ENCODE assay signal across 1 cellular context in the genomic region with DNA sequence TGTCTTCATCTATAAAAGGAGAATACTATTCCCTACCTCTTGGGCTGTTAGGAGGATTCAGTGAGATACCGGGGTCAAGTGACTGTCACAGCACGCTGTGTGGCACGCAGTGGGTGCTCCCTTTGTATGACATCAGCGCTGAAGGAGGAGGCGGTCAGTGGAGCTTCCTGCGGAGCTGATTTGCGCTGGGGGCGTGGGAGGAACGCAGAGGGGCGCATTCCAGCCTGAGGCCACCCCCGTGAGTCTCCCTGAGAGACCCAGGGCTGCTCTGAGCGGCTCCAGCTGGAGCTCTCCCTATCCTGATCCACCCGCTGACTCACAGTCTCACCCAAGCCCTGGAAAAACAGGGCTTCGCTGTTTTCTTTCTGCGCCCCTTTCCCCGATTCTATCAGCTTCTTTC.
TF ChIP-seq lines count a peak whose summit lies in the region.

No MANE protein-coding gene starts in this region.

TF ChIP-seq in SK-N-SH treated with all-trans-retinoic acid at 6 μM for 48 hours, 23 proteins besides CTCF, POLR2A, EP300 and RAD21 (continued from another document):
- no peak for TF ChIP-seq CSDC2 (CRISPR knock-in tag; IDR thresholded peaks at IDR 0.05)
- TF ChIP-seq ZNF8 (CRISPR knock-in tag; IDR thresholded peaks at IDR 0.05), result no peak
- TF ChIP-seq GLIS3 (CRISPR knock-in tag; IDR thresholded peaks at IDR 0.05), result no peak
- TF ChIP-seq ISL1 (CRISPR knock-in tag; IDR thresholded peaks at IDR 0.05), result no peak
- no peak for TF ChIP-seq TSHZ2 (CRISPR knock-in tag; IDR thresholded peaks at IDR 0.05)
